ENCODE assay signal across 20 cellular contexts in genomic region chr14:39275395-39275794, GRCh38.
"Had no signal": no experiment of that assay in that cellular context is flagged by ENCODE, and none has a peak within 500 bp of the region (broad histone marks: within the 10 kb centered on the region; RNA-seq: fewer than 3 reads in every experiment).

No MANE protein-coding gene starts in this region.

- DNase-seq: activated CD4-positive, alpha-beta T cell treated with anti-CD3 and anti-CD28 coated beads, Interleukin-2, amount 50 U/mL, for 48 hours; activated naive CD4-positive, alpha-beta T cell treated with Interleukin-2 at 50 U/mL for 16 hours; activated naive CD8-positive, alpha-beta T cell treated with anti-CD3 and anti-CD28 coated beads, Interleukin-2, amount 50 U/mL, for 24 hours; anterior cingulate cortex; caudate nucleus; dorsolateral prefrontal cortex; endodermal cell; foreskin melanocyte; left ventricle myocardium inferior; mesenchymal stem cell; posterior cingulate gyrus; stimulated activated CD4-positive, alpha-beta T cell treated with anti-CD3 and anti-CD28 coated beads, Interleukin-12 subunit alpha, Interleukin-12 subunit beta, amount 100 ng/mL, for 4 hours; stimulated activated CD4-positive, alpha-beta T cell treated with anti-CD3 and anti-CD28 coated beads, Interleukin-1b, Interleukin-23, amount 100 ng/mL, for 48 hours; stimulated activated CD8-positive, alpha-beta memory T cell treated with anti-CD3 and anti-CD28 coated beads, Interleukin-4, amount 100 ng/mL, for 48 hours; stimulated activated naive CD8-positive, alpha-beta T cell treated with anti-CD3 and anti-CD28 coated beads, Interleukin-15, Interleukin-2, amounts not matched to agents 100 U/mL and 50 U/mL, for 24 hours; transverse colon had no signal

- H3K4me3 Mint-ChIP-seq: activated naive CD8-positive, alpha-beta T cell treated with anti-CD3 and anti-CD28 coated beads, Interleukin-2, amount 50 U/mL, for 24 hours; brain; endodermal cell; nephron had no signal

- H3K4me3 ChIP-seq: dorsolateral prefrontal cortex, left ventricle myocardium inferior, suprapubic skin, transverse colon, vagina had no signal

- H3K4me1 Mint-ChIP-seq: endodermal cell had no signal

- ATAC-seq: activated naive CD8-positive, alpha-beta T cell treated with anti-CD3 and anti-CD28 coated beads, Interleukin-2, amount 50 U/mL, for 24 hours; stimulated activated naive CD8-positive, alpha-beta T cell treated with anti-CD3 and anti-CD28 coated beads, Interleukin-15, Interleukin-2, amounts not matched to agents 100 U/mL and 50 U/mL, for 24 hours had no signal

- H3K27me3 Mint-ChIP-seq: activated naive CD8-positive, alpha-beta T cell treated with anti-CD3 and anti-CD28 coated beads, Interleukin-2, amount 50 U/mL, for 24 hours; brain had no signal

- H3K27ac Mint-ChIP-seq: activated naive CD8-positive, alpha-beta T cell treated with anti-CD3 and anti-CD28 coated beads, Interleukin-2, amount 50 U/mL, for 24 hours; brain; endodermal cell had no signal
